Comparison of ENCODE assay signal across 24 cellular contexts in genomic region chr5:168151041-168151440, GRCh38.
"Had no signal": no experiment of that assay in that cellular context is flagged by ENCODE, and none has a peak within 500 bp of the region (broad histone marks: within the 10 kb centered on the region; RNA-seq: fewer than 3 reads in every experiment).

No MANE protein-coding gene starts in this region.

- H3K27ac ChIP-seq: VCaP had no signal

- DNase-seq: activated CD4-positive, alpha-beta memory T cell treated with anti-CD3 and anti-CD28 coated beads for 36 hours; activated CD4-positive, alpha-beta T cell treated with anti-CD3 and anti-CD28 coated beads, Interleukin-2, amount 10 ng/mL, durations not matched to agents 7 days and 5 days; activated CD4-positive, CD25-positive, alpha-beta regulatory T cell; activated CD8-positive, alpha-beta memory T cell treated with anti-CD3 and anti-CD28 coated beads for 24 hours; activated gamma-delta T cell; activated naive CD4-positive, alpha-beta T cell treated with anti-CD3 and anti-CD28 coated beads for 36 hours; activated T-cell treated with anti-CD3 and anti-CD28 coated beads, Interleukin-2, amount 50 U/mL, for 4 hours; amygdala; cortex of kidney; MV-4-11; NCI-H1092 treated with DMSO at 0.1 percent for 48 hours; NCI-H1417 treated with DMSO at 0.1 percent for 48 hours; NCI-H1694; NCI-H2029; NCI-H2107; NCI-H2171 treated with DMSO at 0.1 percent for 48 hours; NCI-H226; NCI-H526; NCI-H774; SIG-M5; SK-N-SH; T-helper 1 cell had no signal

- ATAC-seq: activated T-cell treated with anti-CD3 and anti-CD28 coated beads, Interleukin-2, amount 50 U/mL, for 4 hours had no signal

- H3K9ac ChIP-seq: SK-N-SH had no signal

- H3K4me2 ChIP-seq: SK-N-SH had no signal

- H3K9me3 ChIP-seq: SK-N-SH had no signal

- FAIRE-seq: astrocyte had no signal
